In genomic region chr9:86843182-86843581, GRCh38 we compare ENCODE assay signal across 18 cellular contexts.
DNase-seq lines count a peak whose midpoint lies in the region; ATAC-seq, FAIRE-seq and TF ChIP-seq lines count a peak whose summit lies in the region.
"Had no signal": no experiment of that assay in that cellular context is flagged by ENCODE, and none has a peak within 500 bp of the region (broad histone marks: within the 10 kb centered on the region; RNA-seq: fewer than 3 reads in every experiment).

No MANE protein-coding gene starts in this region.

- H3K27ac Mint-ChIP-seq in CD4-positive, alpha-beta T cell = no peak overlapping the region
- H3K27ac Mint-ChIP-seq: activated naive CD4-positive, alpha-beta T cell treated with anti-CD3 and anti-CD28 coated beads for 36 hours; stimulated activated naive B cell treated with anti-CD40 and anti-IgM and Interleukin-4, amounts not matched to agents 10 μg/mL and 1 μg/mL and 100 μg/mL, for 72 hours had no signal

- intact Hi-C loops in ovary (cut with DNase I) (no loop called here), esophagus squamous epithelium (cut with DNase I) (no loop called here)
- intact Hi-C loops in CD4-positive, alpha-beta T cell (cut with DNase I, micrococcal nuclease) = no loop called here

- no peaks in the 10 kb centered on the region for H3K4me1 Mint-ChIP-seq in CD4-positive, alpha-beta T cell (ENCODE audit: low read depth)
- H3K4me1 Mint-ChIP-seq: stimulated activated naive B cell treated with anti-CD40 and anti-IgM and Interleukin-4, amounts not matched to agents 10 μg/mL and 1 μg/mL and 100 μg/mL, for 72 hours had no signal

- peak; percentile 41 for FAIRE-seq in H54 (lab: Jason Lieb, UNC)

- ATAC-seq in CD4-positive, alpha-beta T cell (ENCODE audit: poor library complexity) = no peak
- ATAC-seq in gastroesophageal sphincter = no peak
- ATAC-seq: left colon; stimulated activated naive B cell treated with anti-CD40 and anti-IgM and Interleukin-4, amounts not matched to agents 10 μg/mL and 1 μg/mL and 100 μg/mL, for 72 hours had no signal

- H3K9me3 Mint-ChIP-seq in CD4-positive, alpha-beta T cell = no peaks in the 10 kb centered on the region
- H3K9me3 Mint-ChIP-seq: activated naive CD4-positive, alpha-beta T cell treated with anti-CD3 and anti-CD28 coated beads for 36 hours had no signal

- H3K27me3 ChIP-seq in ovary (no peaks in the 10 kb centered on the region), gastroesophageal sphincter (no peaks in the 10 kb centered on the region), esophagus squamous epithelium (no peaks in the 10 kb centered on the region)
- H3K27me3 ChIP-seq in CD4-positive, alpha-beta T cell (ENCODE audit: control insufficient read depth, insufficient read depth, low read length) = no peaks in the 10 kb centered on the region

- no peaks in the 10 kb centered on the region for H3K36me3 Mint-ChIP-seq in CD4-positive, alpha-beta T cell (ENCODE audit: low read depth)
- H3K36me3 Mint-ChIP-seq: stimulated activated naive B cell treated with anti-CD40 and anti-IgM and Interleukin-4, amounts not matched to agents 10 μg/mL and 1 μg/mL and 100 μg/mL, for 72 hours had no signal

- H3K36me3 ChIP-seq in ovary = no peaks in the 10 kb centered on the region
- H3K36me3 ChIP-seq in gastroesophageal sphincter = no peaks in the 10 kb centered on the region
- H3K36me3 ChIP-seq in esophagus squamous epithelium = no peaks in the 10 kb centered on the region
- H3K36me3 ChIP-seq: HAP-1 had no signal

- H3K9me3 ChIP-seq in ovary = no peaks in the 10 kb centered on the region
- H3K9me3 ChIP-seq in CD4-positive, alpha-beta T cell (ENCODE audit: control insufficient read depth, low read length) = no peaks in the 10 kb centered on the region
- no peaks in the 10 kb centered on the region for H3K9me3 ChIP-seq in gastroesophageal sphincter
- no peaks in the 10 kb centered on the region for H3K9me3 ChIP-seq in esophagus squamous epithelium
- H3K9me3 ChIP-seq: HAP-1 had no signal

- TF ChIP-seq POLR2A in H54 (IDR thresholded peaks at IDR 0.05; ENCODE audit: low read depth, low read length) (no peak), ovary (IDR thresholded peaks at IDR 0.05) (no peak), gastroesophageal sphincter (IDR thresholded peaks at IDR 0.05) (no peak), esophagus squamous epithelium (IDR thresholded peaks at IDR 0.05) (no peak)

- POLR2A ChIA-PET in CD4-positive, alpha-beta T cell (lab: Charles Lee) = no interaction called here

- H3K27me3 Mint-ChIP-seq in CD4-positive, alpha-beta T cell = peaks cover 4% of the 10 kb centered on the region
- H3K27me3 Mint-ChIP-seq: stimulated activated naive B cell treated with anti-CD40 and anti-IgM and Interleukin-4, amounts not matched to agents 10 μg/mL and 1 μg/mL and 100 μg/mL, for 72 hours had no signal

- 14 to 17% (median 15%) methylated on average over 1 of the region's 1 CpG for WGBS in ovary, 3 donors
- 14% methylated on average over 1 of the region's 1 CpG; no CpG with 5 or more reads in 1 of the 2 donors for WGBS in gastroesophageal sphincter (ENCODE audit: low coverage in 1 of 2), 2 donors
- 33 to 44% methylated on average over 1 of the region's 1 CpG for WGBS in esophagus squamous epithelium, 2 donors

- TF ChIP-seq EP300 in ovary (IDR thresholded peaks at IDR 0.05) (no peak), gastroesophageal sphincter (IDR thresholded peaks at IDR 0.05) (no peak)

- no peak for TF ChIP-seq CTCF in fibroblast of the aortic adventitia (IDR thresholded peaks at IDR 0.05; ENCODE audit: insufficient read depth, low read length)
- no peak for TF ChIP-seq CTCF in ovary (IDR thresholded peaks at IDR 0.05)
- no peak for TF ChIP-seq CTCF in CD4-positive, alpha-beta T cell (IDR thresholded peaks at IDR 0.05)
- no peak for TF ChIP-seq CTCF in gastroesophageal sphincter (IDR thresholded peaks at IDR 0.05)
- no peak for TF ChIP-seq CTCF in esophagus squamous epithelium (IDR thresholded peaks at IDR 0.05)

- no peak overlapping the region for H3K4me3 ChIP-seq in fibroblast of the aortic adventitia (ENCODE audit: low read depth, low read length)
- H3K4me3 ChIP-seq in ovary = no peak overlapping the region
- H3K4me3 ChIP-seq in gastroesophageal sphincter = no peak overlapping the region
- no peak overlapping the region for H3K4me3 ChIP-seq in esophagus squamous epithelium
- H3K4me3 ChIP-seq: HAP-1 had no signal

- peaks cover 2% of the 10 kb centered on the region for H3K4me1 ChIP-seq in ovary (ENCODE audit: insufficient read depth)
- H3K4me1 ChIP-seq in gastroesophageal sphincter = no peaks in the 10 kb centered on the region
- H3K4me1 ChIP-seq in esophagus squamous epithelium = no peaks in the 10 kb centered on the region
- H3K4me1 ChIP-seq: HAP-1 had no signal

- no peak overlapping the region for H3K27ac ChIP-seq in ovary
- no peak overlapping the region for H3K27ac ChIP-seq in CD4-positive, alpha-beta T cell (ENCODE audit: low read depth, low read length)
- H3K27ac ChIP-seq in gastroesophageal sphincter = no peak overlapping the region
- no peak overlapping the region for H3K27ac ChIP-seq in esophagus squamous epithelium

- no peak for DNase-seq in H54 (ENCODE audit: insufficient read length, low spot score)
- peak; percentile 6 for DNase-seq in NCI-H2029 (lab: John Stamatoyannopoulos, UW)
- peak; percentile 24 for DNase-seq in fibroblast of the aortic adventitia (ENCODE audit: low read depth)
- DNase-seq in ovary = peak in 4 of 5 donors; percentile 31 to 37 (median 34)
- no peak for DNase-seq in NCI-H524 treated with DMSO at 0.1 percent for 48 hours (lab: John Stamatoyannopoulos, UW)
- no peak for DNase-seq in CD4-positive, alpha-beta T cell
- no peak for DNase-seq in esophagus squamous epithelium (lab: John Stamatoyannopoulos, UW)
- DNase-seq: activated CD4-positive, alpha-beta T cell treated with anti-CD3 and anti-CD28 coated beads, Interleukin-2, amount 50 U/mL, for 4 hours; activated naive CD4-positive, alpha-beta T cell treated with anti-CD3 and anti-CD28 coated beads for 36 hours; activated T-cell treated with anti-CD3 and anti-CD28 coated beads for 4 hours; hippocampal formation; left colon; NCI-H1436; NCI-H226; stimulated activated naive B cell treated with anti-CD40 and anti-IgM and Interleukin-4, amounts not matched to agents 10 μg/mL and 1 μg/mL and 100 μg/mL, for 72 hours; trophoblast cell had no signal

- H3K4me3 Mint-ChIP-seq in CD4-positive, alpha-beta T cell = no peak overlapping the region
- H3K4me3 Mint-ChIP-seq: activated naive CD4-positive, alpha-beta T cell treated with anti-CD3 and anti-CD28 coated beads for 36 hours; stimulated activated naive B cell treated with anti-CD40 and anti-IgM and Interleukin-4, amounts not matched to agents 10 μg/mL and 1 μg/mL and 100 μg/mL, for 72 hours had no signal

- CTCF ChIA-PET in CD4-positive, alpha-beta T cell (lab: Charles Lee) = no interaction called here

Comparison
In these comparisons a context has a peak if more than half of its experiments do, and no peak if none do; other contexts are left out.
1. DNase-seq: peak in NCI-H2029 (single experiment), fibroblast of the aortic adventitia (single experiment) and ovary (4 of 5); none in H54 (single experiment), NCI-H524 treated with DMSO at 0.1 percent for 48 hours (single experiment), CD4-positive, alpha-beta T cell (0 of 10) and esophagus squamous epithelium (single experiment).